Comparison of ENCODE assay signal across 25 cellular contexts in the genomic region with DNA sequence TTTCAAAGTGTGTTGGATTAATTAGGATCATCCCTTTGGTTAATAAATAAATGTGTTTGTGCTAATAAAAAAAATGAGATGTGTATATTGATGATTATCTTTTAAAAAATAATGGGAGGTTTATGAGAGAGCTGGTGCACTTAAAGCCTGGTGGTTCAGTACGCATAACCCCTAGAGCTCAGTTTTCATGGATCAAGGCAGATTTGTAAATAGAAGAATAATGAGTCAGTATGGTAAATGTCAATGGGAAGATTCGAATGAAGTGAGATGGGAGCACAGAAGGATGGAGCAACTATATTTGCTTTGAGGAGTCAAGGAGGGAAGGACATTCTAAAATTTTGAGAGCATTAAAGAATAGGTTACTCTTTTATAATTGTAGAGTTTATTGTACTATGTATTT. TPM values are rescaled to one million over a fixed set of nuclear protein-coding genes. Genes with fewer than 3 reads are reported as not detected.
DNase-seq lines count a peak whose midpoint lies in the region; ATAC-seq and TF ChIP-seq lines count a peak whose summit lies in the region.
"Had no signal": no experiment of that assay in that cellular context is flagged by ENCODE, and none has a peak within 500 bp of the region (broad histone marks: within the 10 kb centered on the region; RNA-seq: fewer than 3 reads in every experiment).

No MANE protein-coding gene starts in this region.

- no peak for DNase-seq in CD4-positive, CD25-positive, alpha-beta regulatory T cell
- DNase-seq in Calu3 (no peak), PC-9 (no peak), fibroblast of mammary gland (ENCODE audit: low read depth) (peak; percentile 40), H4 (ENCODE audit: low spot score) (no peak), NCI-H1105 treated with DMSO at 0.1 percent for 48 hours (lab: John Stamatoyannopoulos, UW) (no peak)
- DNase-seq: activated CD4-positive, alpha-beta T cell treated with anti-CD3 and anti-CD28 coated beads for 48 hours; CD4-positive, alpha-beta T cell; central memory CD4-positive, alpha-beta T cell; dermis blood vessel endothelial cell; DMS79 treated with DMSO at 0.1 percent for 48 hours; lower lobe of right lung; NCI-H1092; NCI-H187 treated with DMSO at 0.1 percent for 48 hours; right lobe of liver; SIG-M5; stomach had no signal

- no peaks in the 10 kb centered on the region for H3K9me3 Mint-ChIP-seq in CD4-positive, CD25-positive, alpha-beta regulatory T cell
- no peaks in the 10 kb centered on the region for H3K9me3 Mint-ChIP-seq in Calu3 (ENCODE audit: low read depth, unreplicated experiment)
- H3K9me3 Mint-ChIP-seq: activated T-helper 1 cell treated with anti-CD3 and anti-CD28 coated beads, Interleukin-12 subunit alpha, Interleukin-12 subunit beta, Interleukin-2, Interleukin-4 antibody, amounts not matched to agents 30 ng/mL and 10 ng/mL and 1 ng/mL, durations not matched to agents 14 hours and 24 hours and 36 hours; CD4-positive, alpha-beta T cell; T-helper 1 cell treated with Interleukin-12 subunit alpha and Interleukin-12 subunit beta and Interleukin-4 antibody, amounts not matched to agents 30 μg/mL and 1 μg/mL, for 36 hours had no signal

- BruUV-seq in Calu3 (replicated peaks; lab: Mats Ljungman, UMichigan) (no TSS peak), PC-9 (replicated peaks; lab: Mats Ljungman, UMichigan) (no TSS peak)

- H3K36me3 ChIP-seq in CD4-positive, CD25-positive, alpha-beta regulatory T cell (ENCODE audit: control insufficient read depth, insufficient read depth, low read length): no peaks in the 10 kb centered on the region
- no peaks in the 10 kb centered on the region for H3K36me3 ChIP-seq in PC-9 (ENCODE audit: low read depth)
- H3K36me3 ChIP-seq: lower lobe of right lung, right lobe of liver, stomach, tibial nerve had no signal

- H2AFZ ChIP-seq in PC-9: no peak overlapping the region

- H3K4me3 Mint-ChIP-seq in CD4-positive, CD25-positive, alpha-beta regulatory T cell: peak overlapping the region in 1 of 4 donors; percentile 7
- H3K4me3 Mint-ChIP-seq in Calu3 (ENCODE audit: low read depth, unreplicated experiment): no peak overlapping the region
- H3K4me3 Mint-ChIP-seq: activated T-helper 1 cell treated with anti-CD3 and anti-CD28 coated beads, Interleukin-12 subunit alpha, Interleukin-12 subunit beta, Interleukin-2, Interleukin-4 antibody, amounts not matched to agents 30 ng/mL and 10 ng/mL and 1 ng/mL, durations not matched to agents 14 hours and 24 hours and 36 hours; CD4-positive, alpha-beta T cell; neural crest cell; T-helper 1 cell treated with Interleukin-12 subunit alpha and Interleukin-12 subunit beta and Interleukin-4 antibody, amounts not matched to agents 30 μg/mL and 1 μg/mL, for 36 hours had no signal

- peaks cover 26% of the 10 kb centered on the region for H3K4me1 ChIP-seq in CD4-positive, CD25-positive, alpha-beta regulatory T cell (ENCODE audit: control insufficient read depth, insufficient read depth, low read length, poor library complexity, severe bottlenecking)
- H3K4me1 ChIP-seq in PC-9 (replicated peaks; ENCODE audit: insufficient read depth): peaks cover 51% of the 10 kb centered on the region

- no peaks in the 10 kb centered on the region for H3K9me2 ChIP-seq in PC-9 (ENCODE audit: insufficient read depth)

- no peaks in the 10 kb centered on the region for H4K20me1 ChIP-seq in PC-9 (ENCODE audit: insufficient read depth)

- POLR2A ChIA-PET in PC-9 (lab: Charles Lee; ENCODE audit: unreplicated experiment): no interaction called here

- no peaks in the 10 kb centered on the region for H3K27me3 Mint-ChIP-seq in CD4-positive, CD25-positive, alpha-beta regulatory T cell
- no peaks in the 10 kb centered on the region for H3K27me3 Mint-ChIP-seq in Calu3 (ENCODE audit: unreplicated experiment)
- H3K27me3 Mint-ChIP-seq: CD4-positive, alpha-beta T cell had no signal

- peak overlapping the region in 2 of 3 donors; percentile 48 to 65 for H3K27ac Mint-ChIP-seq in CD4-positive, CD25-positive, alpha-beta regulatory T cell
- peak overlapping the region; percentile 6 for H3K27ac Mint-ChIP-seq in Calu3 (ENCODE audit: unreplicated experiment)
- H3K27ac Mint-ChIP-seq: activated T-helper 1 cell treated with anti-CD3 and anti-CD28 coated beads, Interleukin-12 subunit alpha, Interleukin-12 subunit beta, Interleukin-2, Interleukin-4 antibody, amounts not matched to agents 30 ng/mL and 10 ng/mL and 1 ng/mL, durations not matched to agents 14 hours and 24 hours and 36 hours; CD4-positive, alpha-beta T cell; T-helper 1 cell treated with Interleukin-12 subunit alpha and Interleukin-12 subunit beta and Interleukin-4 antibody, amounts not matched to agents 30 μg/mL and 1 μg/mL, for 36 hours had no signal

- intact Hi-C loops in Calu3 (cut with micrococcal nuclease; ENCODE audit: unreplicated experiment): loop anchor here (2.0 kb wide), 1 partner anchor 119 kb away; no protein-coding TSS in a partner anchor
- intact Hi-C loops in PC-9 (cut with micrococcal nuclease; ENCODE audit: unreplicated experiment): no loop called here

- CTCF ChIA-PET in Calu3 (lab: Charles Lee) (interaction anchor here (0.6 to 5.9 kb wide), 5 partner anchors 12 to 125 kb away, joined by 4 to 85 read pairs (median 34); a partner anchor contains a TSS), PC-9 (lab: Charles Lee) (interaction anchor here (0.5 to 1.0 kb wide), 4 partner anchors 44 to 1771 kb away, joined by 3 to 11 read pairs (median 4); no protein-coding TSS in a partner anchor)

- H3K79me2 ChIP-seq in PC-9 (ENCODE audit: low read depth): peaks cover 91% of the 10 kb centered on the region

- no peak overlapping the region for H3K4me3 ChIP-seq in CD4-positive, CD25-positive, alpha-beta regulatory T cell (ENCODE audit: low read depth, low read length)
- H3K4me3 ChIP-seq in PC-9: no peak overlapping the region
- H3K4me3 ChIP-seq in fibroblast of mammary gland (ENCODE audit: control insufficient read depth, low read depth, low read length): no peak overlapping the region
- H3K4me3 ChIP-seq: GM12878, lower lobe of right lung, right lobe of liver, stomach, tibial nerve had no signal

- H3K27me3 ChIP-seq in CD4-positive, CD25-positive, alpha-beta regulatory T cell (ENCODE audit: control insufficient read depth, insufficient read depth, low read length): no peaks in the 10 kb centered on the region
- no peaks in the 10 kb centered on the region for H3K27me3 ChIP-seq in PC-9 (ENCODE audit: insufficient read depth, low read depth)
- H3K27me3 ChIP-seq: right lobe of liver, stomach, tibial nerve had no signal

- peaks cover 47 to 69% (median 58%) of the 10 kb centered on the region in 4 donors for H3K4me1 Mint-ChIP-seq in CD4-positive, CD25-positive, alpha-beta regulatory T cell
- peaks cover 81% of the 10 kb centered on the region for H3K4me1 Mint-ChIP-seq in Calu3 (ENCODE audit: low read depth, unreplicated experiment)

- H3K36me3 Mint-ChIP-seq in CD4-positive, CD25-positive, alpha-beta regulatory T cell: peaks cover 8% of the 10 kb centered on the region
- H3K36me3 Mint-ChIP-seq in Calu3 (ENCODE audit: insufficient read depth, unreplicated experiment): peaks cover 19% of the 10 kb centered on the region

- no peaks in the 10 kb centered on the region for H3K9me3 ChIP-seq in CD4-positive, CD25-positive, alpha-beta regulatory T cell (ENCODE audit: control insufficient read depth in 2 of 2, low read length in 2 of 2)
- no peaks in the 10 kb centered on the region for H3K9me3 ChIP-seq in PC-9 (ENCODE audit: insufficient read depth, low read depth)
- H3K9me3 ChIP-seq: lower lobe of right lung, right lobe of liver, stomach, tibial nerve had no signal

- peaks cover 36% of the 10 kb centered on the region for H3F3A ChIP-seq in PC-9 (ENCODE audit: insufficient read depth, low read depth)

- ATAC-seq in CD4-positive, CD25-positive, alpha-beta regulatory T cell (ENCODE audit: low read depth in 2 of 2): no peak
- no peak for ATAC-seq in HG03378 (IDR thresholded peaks at IDR 0.05; ENCODE audit: unreplicated experiment)
- ATAC-seq: activated naive CD4-positive, alpha-beta T cell treated with anti-CD3 and anti-CD28 coated beads, Interleukin-2, amount 50 U/mL, for 72 hours; GM12878; lower lobe of right lung; right lobe of liver had no signal

- no peak overlapping the region for H3K27ac ChIP-seq in CD4-positive, CD25-positive, alpha-beta regulatory T cell (ENCODE audit: insufficient read depth, low read length, poor library complexity, severe bottlenecking)
- H3K27ac ChIP-seq in PC-9: peak overlapping the region; percentile 22; the same call in 1 of the 2 replicates
- H3K27ac ChIP-seq: HL-60, lower lobe of right lung, right lobe of liver had no signal

- no peak for TF ChIP-seq CTCF in Calu3 (IDR thresholded peaks at IDR 0.05; ENCODE audit: unreplicated experiment)
- TF ChIP-seq CTCF in PC-9 (conservative IDR thresholded peaks at IDR 0.05): no peak
- TF ChIP-seq CTCF in fibroblast of mammary gland (conservative IDR thresholded peaks at IDR 0.05; ENCODE audit: control insufficient read depth, insufficient read depth, low read depth, low read length): no peak

- 0 out of 2 replicates have a peak overlapping the region, but pooled peaks have one; percentile 10 for H3K4me2 ChIP-seq in PC-9

RNA-seq across cellular contexts. Expression of a gene that starts 35.4 kb away (rescaled TPM):
- 482 TPM for total RNA-seq in CD4-positive, CD25-positive, alpha-beta regulatory T cell
- 100 to 1,000 TPM; 106 to 121 (median 109) TPM for polyA plus RNA-seq in CD4-positive, CD25-positive, alpha-beta regulatory T cell
- total RNA-seq in Calu3 (2022) (145 and 169 TPM in 2 replicates), PC-9 (2021) (78.3 and 82.5 TPM in 2 replicates)
- total RNA-seq in H4 (2014; rRNA removed; shearing (Covaris generic)): 13.8 and 16.6 TPM in 2 replicates
